In genomic region chr6:10720229-10720959, GRCh38 we compare ENCODE assay signal across 7 cellular contexts. TPM values are rescaled to one million over a fixed set of nuclear protein-coding genes. Genes with fewer than 3 reads are reported as not detected.
DNase-seq lines count a peak whose midpoint lies in the region; ATAC-seq and TF ChIP-seq lines count a peak whose summit lies in the region.

No MANE protein-coding gene starts in this region.

- ATAC-seq in left ventricle myocardium superior, result no peak
- no peak for ATAC-seq in GM21717 (IDR thresholded peaks at IDR 0.05; ENCODE audit: unreplicated experiment)

- no peak for TF ChIP-seq CTCF in GM20000 (IDR thresholded peaks at IDR 0.05; ENCODE audit: extremely low read depth, missing control alignments)

- peak; percentile 34 for DNase-seq in GM20000 (ENCODE audit: low spot score)
- DNase-seq in activated naive CD4-positive, alpha-beta T cell treated with anti-CD3 and anti-CD28 coated beads, Interleukin-2, amount 50 U/mL, for 16 hours, result peak; percentile 54
- peak; percentile 78 for DNase-seq in left ventricle myocardium superior
- DNase-seq in stimulated activated CD4-positive, alpha-beta T cell treated with anti-CD3 and anti-CD28 coated beads, Interleukin-2, amount 100 ng/mL, for 24 hours, result peak; percentile 58 to 69
- no peak for DNase-seq in NCI-H345 (lab: John Stamatoyannopoulos, UW)

- intact Hi-C loops in left ventricle myocardium superior (cut with micrococcal nuclease), result no loop called here

TF ChIP-seq in PFSK-1, 5 proteins besides CTCF, POLR2A, EP300 and RAD21:
- TF ChIP-seq, protein P1, sequence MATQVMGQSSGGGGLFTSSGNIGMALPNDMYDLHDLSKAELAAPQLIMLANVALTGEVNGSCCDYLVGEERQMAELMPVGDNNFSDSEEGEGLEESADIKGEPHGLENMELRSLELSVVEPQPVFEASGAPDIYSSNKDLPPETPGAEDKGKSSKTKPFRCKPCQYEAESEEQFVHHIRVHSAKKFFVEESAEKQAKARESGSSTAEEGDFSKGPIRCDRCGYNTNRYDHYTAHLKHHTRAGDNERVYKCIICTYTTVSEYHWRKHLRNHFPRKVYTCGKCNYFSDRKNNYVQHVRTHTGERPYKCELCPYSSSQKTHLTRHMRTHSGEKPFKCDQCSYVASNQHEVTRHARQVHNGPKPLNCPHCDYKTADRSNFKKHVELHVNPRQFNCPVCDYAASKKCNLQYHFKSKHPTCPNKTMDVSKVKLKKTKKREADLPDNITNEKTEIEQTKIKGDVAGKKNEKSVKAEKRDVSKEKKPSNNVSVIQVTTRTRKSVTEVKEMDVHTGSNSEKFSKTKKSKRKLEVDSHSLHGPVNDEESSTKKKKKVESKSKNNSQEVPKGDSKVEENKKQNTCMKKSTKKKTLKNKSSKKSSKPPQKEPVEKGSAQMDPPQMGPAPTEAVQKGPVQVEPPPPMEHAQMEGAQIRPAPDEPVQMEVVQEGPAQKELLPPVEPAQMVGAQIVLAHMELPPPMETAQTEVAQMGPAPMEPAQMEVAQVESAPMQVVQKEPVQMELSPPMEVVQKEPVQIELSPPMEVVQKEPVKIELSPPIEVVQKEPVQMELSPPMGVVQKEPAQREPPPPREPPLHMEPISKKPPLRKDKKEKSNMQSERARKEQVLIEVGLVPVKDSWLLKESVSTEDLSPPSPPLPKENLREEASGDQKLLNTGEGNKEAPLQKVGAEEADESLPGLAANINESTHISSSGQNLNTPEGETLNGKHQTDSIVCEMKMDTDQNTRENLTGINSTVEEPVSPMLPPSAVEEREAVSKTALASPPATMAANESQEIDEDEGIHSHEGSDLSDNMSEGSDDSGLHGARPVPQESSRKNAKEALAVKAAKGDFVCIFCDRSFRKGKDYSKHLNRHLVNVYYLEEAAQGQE (IDR thresholded peaks at IDR 0.05; ENCODE audit: insufficient read depth in 1 of 2, low read depth in 2 of 2, low read length in 2 of 2), result no peak
- peak; percentile 44; the same call in 1 of the 2 replicates for TF ChIP-seq POLR2AphosphoS5 (IDR thresholded peaks at IDR 0.05; ENCODE audit: low read depth, low read length)

RNA-seq across cellular contexts. Expression of gene TMEM14C, which starts 2.5 kb away (rescaled TPM):
- polyA plus RNA-seq in PFSK-1 (2012; ENCODE audit: insufficient read length, low read depth), result 124 TPM
- 128 TPM for total RNA-seq in left ventricle myocardium superior

RNA-seq across cellular contexts. Expression of gene PAK1IP1, which starts 25.6 kb away (rescaled TPM):
- 33.6 TPM for polyA plus RNA-seq in PFSK-1 (2012; ENCODE audit: insufficient read length, low read depth)
- total RNA-seq in left ventricle myocardium superior, result 11.0 TPM

RNA-seq across cellular contexts. Expression of gene C6orf52, which starts 26.0 kb away (rescaled TPM):
- 1.6 TPM for polyA plus RNA-seq in PFSK-1 (2012; ENCODE audit: insufficient read length, low read depth)
- total RNA-seq in left ventricle myocardium superior, result not detected

RNA-seq across cellular contexts. Expression of gene TMEM14B, which starts 27.2 kb away (rescaled TPM):
- 53.0 TPM for polyA plus RNA-seq in PFSK-1 (2012; ENCODE audit: insufficient read length, low read depth)
- total RNA-seq in left ventricle myocardium superior, result 115 TPM
